ENCODE assay signal across 8 cellular contexts in genomic region chr15:66702035-66702769, GRCh38. TPM values are rescaled to one million over a fixed set of nuclear protein-coding genes. Genes with fewer than 3 reads are reported as not detected.
DNase-seq lines count a peak whose midpoint lies in the region; ATAC-seq, FAIRE-seq and TF ChIP-seq lines count a peak whose summit lies in the region.

TSS of gene SMAD6 (plus strand) at chr15:66702236. CDS start at chr15:66703259, 1,023 bp downstream.

- peak within 1 kb of the TSS; percentile 3 for H3K9ac ChIP-seq in neural progenitor cell

- H3K36me3 Mint-ChIP-seq in neural progenitor cell = no peaks in the 10 kb centered on the region

- H3K27me3 Mint-ChIP-seq in neural progenitor cell (ENCODE audit: insufficient read depth, low read depth) = peaks cover 12% of the 10 kb centered on the region
- peaks cover 40% of the 10 kb centered on the region for H3K27me3 Mint-ChIP-seq in stimulated activated naive CD8-positive, alpha-beta T cell treated with anti-CD3 and anti-CD28 coated beads, Interleukin-15, amount 100 ng/mL, for 72 hours

- H3K9me3 Mint-ChIP-seq in neural progenitor cell = no peaks in the 10 kb centered on the region
- H3K9me3 Mint-ChIP-seq in stimulated activated naive CD8-positive, alpha-beta T cell treated with anti-CD3 and anti-CD28 coated beads, Interleukin-15, amount 100 ng/mL, for 72 hours = no peaks in the 10 kb centered on the region

- H3K4me3 Mint-ChIP-seq in neural progenitor cell = peak within 1 kb of the TSS; percentile 92
- peak within 1 kb of the TSS; percentile 85 to 100 for H3K4me3 Mint-ChIP-seq in stimulated activated naive CD8-positive, alpha-beta T cell treated with anti-CD3 and anti-CD28 coated beads, Interleukin-15, amount 100 ng/mL, for 72 hours

- H3K9me3 ChIP-seq in neural progenitor cell (ENCODE audit: low read depth) = no peaks in the 10 kb centered on the region

- peaks cover 36% of the 10 kb centered on the region for H3K27me3 ChIP-seq in neural progenitor cell

- H3K27ac ChIP-seq in neural progenitor cell = peak within 1 kb of the TSS; percentile 24

- H3K36me3 ChIP-seq in neural progenitor cell = no peaks in the 10 kb centered on the region

- H3K4me2 ChIP-seq in neural progenitor cell = peak within 1 kb of the TSS; percentile 98

- peaks cover 36% of the 10 kb centered on the region for H3K79me2 ChIP-seq in neural progenitor cell (ENCODE audit: low read depth)

- peak within 1 kb of the TSS; percentile 88 for H3K27ac Mint-ChIP-seq in neural progenitor cell
- peak within 1 kb of the TSS; percentile 19 to 38 for H3K27ac Mint-ChIP-seq in stimulated activated naive CD8-positive, alpha-beta T cell treated with anti-CD3 and anti-CD28 coated beads, Interleukin-15, amount 100 ng/mL, for 72 hours

- H3K4me1 ChIP-seq in neural progenitor cell = peaks cover 29% of the 10 kb centered on the region

- FAIRE-seq in A204.1 (lab: Jason Lieb, UNC) (peak; percentile 78), frontal cortex (lab: Jason Lieb, UNC) (no peak)

- H2AFZ ChIP-seq in neural progenitor cell (replicated peaks) = peak within 1 kb of the TSS; percentile 46

- H3K4me1 Mint-ChIP-seq in neural progenitor cell = peaks cover 45% of the 10 kb centered on the region
- H3K4me1 Mint-ChIP-seq in stimulated activated naive CD8-positive, alpha-beta T cell treated with anti-CD3 and anti-CD28 coated beads, Interleukin-15, amount 100 ng/mL, for 72 hours = peaks cover 25% of the 10 kb centered on the region

- DNase-seq in NAMALWA (ENCODE audit: low spot score) = peak; percentile 97
- peak; percentile 97 for DNase-seq in SK-N-DZ (ENCODE audit: low spot score)
- peak; percentile 70 for DNase-seq in activated naive CD4-positive, alpha-beta T cell treated with Interleukin-2 at 50 U/mL for 16 hours
- peak; percentile 77 to 79 for DNase-seq in frontal cortex (ENCODE audit: low spot score in 2 of 2)
- DNase-seq in neural progenitor cell (ENCODE audit: low spot score) = peak; percentile 99
- peak; percentile 70 to 84 for DNase-seq in stimulated activated naive CD8-positive, alpha-beta T cell treated with anti-CD3 and anti-CD28 coated beads, Interleukin-15, amount 100 ng/mL, for 72 hours

- peaks cover 34% of the 10 kb centered on the region for H4K20me1 ChIP-seq in neural progenitor cell (ENCODE audit: low read depth)

- ATAC-seq in GM19023 (IDR thresholded peaks at IDR 0.05; ENCODE audit: unreplicated experiment) = peak; percentile 30
- peak; percentile 74 for ATAC-seq in stimulated activated naive CD8-positive, alpha-beta T cell treated with anti-CD3 and anti-CD28 coated beads, Interleukin-15, amount 100 ng/mL, for 72 hours

- peak within 1 kb of the TSS; percentile 68 for H3K4me3 ChIP-seq in neural progenitor cell

- no peak for TF ChIP-seq CTCF in neural progenitor cell (IDR thresholded peaks at IDR 0.05)

- peaks cover 44% of the 10 kb centered on the region for H3F3A ChIP-seq in neural progenitor cell (ENCODE audit: low read depth)

RNA-seq across cellular contexts. Expression of gene SMAD6, which starts in this region (rescaled TPM):
- 16.9 and 19.4 TPM in 2 replicates for polyA plus RNA-seq in SK-N-DZ (2014; cell fraction: cytosol; rRNA removed)
- 21.3 and 35.1 TPM in 2 replicates for polyA plus RNA-seq in SK-N-DZ (2014; cell fraction: nucleus; rRNA removed)
- total RNA-seq in frontal cortex = 2.4 TPM
- 3.4 and 9.4 TPM in 2 replicates for total RNA-seq in neural progenitor cell (ENCODE audit: low replicate concordance)

Comparison
In these comparisons a context has a peak if more than half of its experiments do, and no peak if none do; other contexts are left out.
1. Peak in every context shown above with its lines: DNase-seq, ATAC-seq, H3K4me3 ChIP-seq and H3K27ac ChIP-seq.